Comparison of ENCODE assay signal across 23 cellular contexts in genomic region chr6:11953641-11954040, GRCh38.
"Had no signal": no experiment of that assay in that cellular context is flagged by ENCODE, and none has a peak within 500 bp of the region (broad histone marks: within the 10 kb centered on the region; RNA-seq: fewer than 3 reads in every experiment).

No MANE protein-coding gene starts in this region.

- H3K27ac ChIP-seq: breast epithelium, colonic mucosa, epithelial cell of prostate, left lung, neural progenitor cell, prostate gland, skin epidermis, transverse colon, WERI-Rb-1 had no signal

- H3K4me1 ChIP-seq: breast epithelium, colonic mucosa, left lung, neural progenitor cell, prostate gland, transverse colon had no signal

- H3K27me3 ChIP-seq: breast epithelium, colonic mucosa, left lung, neural progenitor cell, transverse colon had no signal

- DNase-seq: activated CD4-positive, alpha-beta T cell treated with anti-CD3 and anti-CD28 coated beads, Interleukin-2, amount 50 U/mL, for 4 hours; activated CD4-positive, CD25-positive, alpha-beta regulatory T cell treated with anti-CD3 and anti-CD28 coated beads, Interleukin-2, amount 50 U/mL, for 72 hours; activated CD8-positive, alpha-beta memory T cell treated with anti-CD3 and anti-CD28 coated beads for 24 hours; activated CD8-positive, alpha-beta memory T cell treated with anti-CD3 and anti-CD28 coated beads, Interleukin-2, amount 50 U/mL, for 4 hours; activated naive CD4-positive, alpha-beta T cell; activated T-cell treated with anti-CD3 and anti-CD28 coated beads, Interleukin-2, amount 50 U/mL, for 24 hours; colonic mucosa; endodermal cell; left lung; naive thymus-derived CD8-positive, alpha-beta T cell; right cardiac atrium; stimulated activated CD4-positive, alpha-beta T cell treated with anti-CD3 and anti-CD28 coated beads, Interleukin-2, amount 100 ng/mL, for 24 hours; T-helper 1 cell; transverse colon; WERI-Rb-1 had no signal

- H3K4me2 ChIP-seq: neural progenitor cell had no signal

- H3K9me3 ChIP-seq: breast epithelium, colonic mucosa, prostate gland, transverse colon had no signal

- FAIRE-seq: TTC549, urothelium cell line had no signal

- H3K4me3 ChIP-seq: breast epithelium, colonic mucosa, left lung, lung, neural progenitor cell, prostate gland, skin epidermis, transverse colon had no signal

- H3K36me3 ChIP-seq: breast epithelium, colonic mucosa, left lung, neural progenitor cell, prostate gland, transverse colon, WERI-Rb-1 had no signal

- H2AFZ ChIP-seq: neural progenitor cell had no signal

- H3K9ac ChIP-seq: neural progenitor cell had no signal
